ENCODE assay signal across 8 cellular contexts in the genomic region with DNA sequence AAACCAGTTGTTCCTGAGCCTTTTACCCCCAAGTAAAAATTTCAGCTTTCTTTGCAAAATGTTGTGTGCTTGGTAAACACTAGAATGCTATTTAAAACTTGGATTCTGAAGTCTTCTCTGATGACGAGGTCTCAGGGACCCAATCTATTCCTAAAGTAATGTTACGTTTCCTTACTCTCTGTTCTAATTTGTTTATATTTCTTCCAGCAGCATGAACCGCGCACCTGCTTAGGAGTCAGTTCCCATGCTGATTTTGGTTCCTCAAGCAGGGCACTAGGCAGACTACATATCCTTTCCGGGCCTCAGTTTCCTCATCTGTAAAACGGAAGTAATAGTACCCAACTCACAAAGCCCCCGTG. TPM values are rescaled to one million over a fixed set of nuclear protein-coding genes. Genes with fewer than 3 reads are reported as not detected.
A peak's percentile ranks its signal among the peaks of the same experiment; 100 is the strongest.
DNase-seq lines count a peak whose midpoint lies in the region; ATAC-seq and TF ChIP-seq lines count a peak whose summit lies in the region.

No MANE protein-coding gene starts in this region.

- peaks cover 25% of the 10 kb centered on the region for H3K4me1 Mint-ChIP-seq in activated CD4-positive, alpha-beta T cell treated with anti-CD3 and anti-CD28 coated beads for 36 hours
- peaks cover 40% of the 10 kb centered on the region for H3K4me1 Mint-ChIP-seq in activated naive CD8-positive, alpha-beta T cell treated with anti-CD3 and anti-CD28 coated beads, Interleukin-2, amount 50 U/mL, for 24 hours

- H3K36me3 ChIP-seq in kidney epithelial cell (ENCODE audit: control insufficient read depth, insufficient read depth, low read length) (no peaks in the 10 kb centered on the region), suprapubic skin (peaks cover 16% of the 10 kb centered on the region)

- POLR2A ChIA-PET in activated CD4-positive, alpha-beta T cell treated with anti-CD3 and anti-CD28 coated beads for 36 hours (lab: Charles Lee): interaction anchor here (0.7 to 2.0 kb wide), 5 partner anchors 24 to 171 kb away, joined by 3 to 5 read pairs (median 3); a partner anchor contains a TSS

- TF ChIP-seq EP300 in suprapubic skin (IDR thresholded peaks at IDR 0.05): no peak

- peak overlapping the region; percentile 45 for H3K27ac Mint-ChIP-seq in activated CD4-positive, alpha-beta T cell treated with anti-CD3 and anti-CD28 coated beads for 36 hours
- peak overlapping the region; percentile 61 for H3K27ac Mint-ChIP-seq in activated naive CD8-positive, alpha-beta T cell treated with anti-CD3 and anti-CD28 coated beads, Interleukin-2, amount 50 U/mL, for 24 hours

- TF ChIP-seq CTCF in kidney epithelial cell (IDR thresholded peaks at IDR 0.05; ENCODE audit: insufficient read depth, low read length, poor library complexity, severe bottlenecking) (no peak), suprapubic skin (IDR thresholded peaks at IDR 0.05) (no peak)

- H3K27me3 Mint-ChIP-seq in activated CD4-positive, alpha-beta T cell treated with anti-CD3 and anti-CD28 coated beads for 36 hours: no peaks in the 10 kb centered on the region
- no peaks in the 10 kb centered on the region for H3K27me3 Mint-ChIP-seq in activated naive CD8-positive, alpha-beta T cell treated with anti-CD3 and anti-CD28 coated beads, Interleukin-2, amount 50 U/mL, for 24 hours

- peaks cover 51% of the 10 kb centered on the region for H3K4me1 ChIP-seq in suprapubic skin

- H3K4me3 ChIP-seq in kidney epithelial cell (ENCODE audit: low read depth, low read length): peak overlapping the region; percentile 45
- peak overlapping the region; percentile 88 for H3K4me3 ChIP-seq in suprapubic skin

- CTCF ChIA-PET in activated CD4-positive, alpha-beta T cell treated with anti-CD3 and anti-CD28 coated beads for 36 hours (lab: Charles Lee): interaction anchor here (0.9 to 3.8 kb wide), 10 partner anchors 11 to 347 kb away, joined by 3 to 35 read pairs (median 4); a partner anchor contains a TSS

- no peak for ATAC-seq in activated CD4-positive, alpha-beta T cell treated with anti-CD3 and anti-CD28 coated beads for 36 hours
- no peak for ATAC-seq in activated naive CD8-positive, alpha-beta T cell treated with anti-CD3 and anti-CD28 coated beads, Interleukin-2, amount 50 U/mL, for 24 hours
- ATAC-seq in GM21786 (IDR thresholded peaks at IDR 0.05; ENCODE audit: unreplicated experiment): no peak
- ATAC-seq in GM18868 (IDR thresholded peaks at IDR 0.05; ENCODE audit: unreplicated experiment): no peak
- ATAC-seq in HG02840 (IDR thresholded peaks at IDR 0.05; ENCODE audit: low FRiP score, unreplicated experiment): no peak

- peak overlapping the region; percentile 86 for H3K4me3 Mint-ChIP-seq in activated CD4-positive, alpha-beta T cell treated with anti-CD3 and anti-CD28 coated beads for 36 hours
- peak overlapping the region; percentile 93 for H3K4me3 Mint-ChIP-seq in activated naive CD8-positive, alpha-beta T cell treated with anti-CD3 and anti-CD28 coated beads, Interleukin-2, amount 50 U/mL, for 24 hours

- no peak for DNase-seq in activated CD4-positive, alpha-beta T cell treated with anti-CD3 and anti-CD28 coated beads for 36 hours
- DNase-seq in activated CD4-positive, alpha-beta T cell treated with anti-CD3 and anti-CD28 coated beads for 4 hours: no peak
- no peak for DNase-seq in activated naive CD8-positive, alpha-beta T cell treated with anti-CD3 and anti-CD28 coated beads, Interleukin-2, amount 50 U/mL, for 24 hours
- DNase-seq in kidney epithelial cell (ENCODE audit: low read depth) (no peak), suprapubic skin (ENCODE audit: low spot score in 2 of 2) (no peak)

- no peaks in the 10 kb centered on the region for H3K27me3 ChIP-seq in kidney epithelial cell (ENCODE audit: control insufficient read depth, insufficient read depth, low read length)
- no peaks in the 10 kb centered on the region for H3K27me3 ChIP-seq in suprapubic skin

- TF ChIP-seq POLR2A in suprapubic skin (IDR thresholded peaks at IDR 0.05): no peak

- 31% methylated on average over 7 of the region's 7 CpGs for WGBS in suprapubic skin

- peak overlapping the region; percentile 88 for H3K27ac ChIP-seq in suprapubic skin

- H3K9me3 Mint-ChIP-seq in activated CD4-positive, alpha-beta T cell treated with anti-CD3 and anti-CD28 coated beads for 36 hours (ENCODE audit: low read depth): no peaks in the 10 kb centered on the region
- no peaks in the 10 kb centered on the region for H3K9me3 Mint-ChIP-seq in activated naive CD8-positive, alpha-beta T cell treated with anti-CD3 and anti-CD28 coated beads, Interleukin-2, amount 50 U/mL, for 24 hours

- intact Hi-C loops in activated CD4-positive, alpha-beta T cell treated with anti-CD3 and anti-CD28 coated beads for 36 hours (cut with DNase I, micrococcal nuclease): loop anchor here (5.0 to 10.0 kb wide), 5 partner anchors 169 to 982 kb away; a partner anchor contains a TSS

- peaks cover 17% of the 10 kb centered on the region for H3K36me3 Mint-ChIP-seq in activated CD4-positive, alpha-beta T cell treated with anti-CD3 and anti-CD28 coated beads for 36 hours (ENCODE audit: low read depth)
- peaks cover 4% of the 10 kb centered on the region for H3K36me3 Mint-ChIP-seq in activated naive CD8-positive, alpha-beta T cell treated with anti-CD3 and anti-CD28 coated beads, Interleukin-2, amount 50 U/mL, for 24 hours (ENCODE audit: low read depth)

- H3K9me3 ChIP-seq in suprapubic skin: no peaks in the 10 kb centered on the region

RNA-seq across cellular contexts. Expression of a gene that starts 0.9 kb away (rescaled TPM):
- 1 to 10 TPM; 4.4 to 5.8 TPM for total RNA-seq in activated CD4-positive, alpha-beta T cell treated with anti-CD3 and anti-CD28 coated beads for 36 hours
- total RNA-seq in kidney epithelial cell (18.8 and 22.8 TPM in 2 replicates), suprapubic skin (10 to 100 TPM; 25.0 to 33.0 (median 29.6) TPM)

RNA-seq across cellular contexts. Expression of a gene that starts 43.8 kb away (rescaled TPM):
- total RNA-seq in activated CD4-positive, alpha-beta T cell treated with anti-CD3 and anti-CD28 coated beads for 36 hours: not detected
- not detected in 2 replicates for total RNA-seq in kidney epithelial cell
- 1 to 10 TPM in 2 of 4 donors, under 1 TPM in 1, not detected in 1; 0.38 to 1.3 (median 1.2) TPM for total RNA-seq in suprapubic skin

RNA-seq across cellular contexts. Expression of a gene that starts 53.2 kb away (rescaled TPM):
- total RNA-seq in activated CD4-positive, alpha-beta T cell treated with anti-CD3 and anti-CD28 coated beads for 36 hours: 10 to 100 TPM; 48.3 to 62.7 TPM
- total RNA-seq in kidney epithelial cell (25.3 and 26.6 TPM in 2 replicates), suprapubic skin (100 to 1,000 TPM; 327 to 569 (median 449) TPM)

Comparison
In these comparisons a context has a peak if more than half of its experiments do, and no peak if none do; other contexts are left out.
1. RNA of a gene that starts 53.2 kb away (total RNA-seq): 327 to 569 TPM in suprapubic skin; 48.3 to 62.7 TPM in activated CD4-positive, alpha-beta T cell treated with anti-CD3 and anti-CD28 coated beads for 36 hours and 25.3 to 26.6 TPM in kidney epithelial cell; every median in the first group is over 4 times any median in the second.